ENCODE assay signal across 16 cellular contexts in the genomic region with DNA sequence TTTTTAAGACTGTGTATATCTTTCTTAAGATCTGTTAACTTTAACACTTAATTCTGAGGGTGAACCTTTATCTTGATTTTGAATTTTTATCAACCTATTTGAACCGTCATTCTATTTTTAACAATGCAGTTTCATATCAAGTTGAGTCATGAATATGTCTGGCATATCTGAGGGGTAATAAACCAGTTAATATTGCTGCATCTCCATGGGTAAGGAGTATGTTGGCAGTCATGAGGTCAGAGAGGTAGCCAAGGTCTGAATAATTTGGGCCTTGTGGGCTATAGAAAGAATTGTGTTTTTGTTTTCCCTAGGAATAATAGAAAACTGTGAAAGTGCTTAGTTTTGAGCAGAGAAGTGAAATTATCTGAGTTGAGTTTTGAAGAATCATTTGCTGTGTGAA.
A peak's percentile ranks its signal among the peaks of the same experiment; 100 is the strongest.
DNase-seq lines count a peak whose midpoint lies in the region; ATAC-seq, FAIRE-seq and TF ChIP-seq lines count a peak whose summit lies in the region.
"Had no signal": no experiment of that assay in that cellular context is flagged by ENCODE, and none has a peak within 500 bp of the region (broad histone marks: within the 10 kb centered on the region; RNA-seq: fewer than 3 reads in every experiment).

No MANE protein-coding gene starts in this region.

- no peak for ATAC-seq in A549
- no peak for ATAC-seq in naive thymus-derived CD8-positive, alpha-beta T cell
- ATAC-seq: GM23338 had no signal

- no peak for TF ChIP-seq RAD21 in A549 (conservative IDR thresholded peaks at IDR 0.05 in 1 of 2, IDR thresholded peaks at IDR 0.05 in 1 of 2)

- H3K27me3 Mint-ChIP-seq in naive thymus-derived CD8-positive, alpha-beta T cell = peaks cover 0 to 6% (median 0%) of the 10 kb centered on the region in 5 donors
- H3K27me3 Mint-ChIP-seq: CD4-positive, CD25-positive, alpha-beta regulatory T cell had no signal

- POLR2A ChIA-PET in A549 (lab: Yijun Ruan, JAX) = no interaction called here
- POLR2A ChIA-PET in naive thymus-derived CD8-positive, alpha-beta T cell (lab: Charles Lee) = no interaction called here

- H3K27ac Mint-ChIP-seq in naive thymus-derived CD8-positive, alpha-beta T cell = no peak overlapping the region
- H3K27ac Mint-ChIP-seq: CD4-positive, CD25-positive, alpha-beta regulatory T cell; GM23338 had no signal

- CTCF ChIA-PET in A549 (lab: Yijun Ruan, JAX) = no interaction called here

- H3K4me3 ChIP-seq in A549 (no peak overlapping the region), bronchial epithelial cell (ENCODE audit: low read depth, low read length) (no peak overlapping the region)
- H3K4me3 ChIP-seq: BLaER1 treated with 17β-estradiol and CSF1 and Interleukin-3, amounts not matched to agents 10 nM and 100 nM; GM23338; HAP-1 had no signal

- TF ChIP-seq EP300 in A549 (IDR thresholded peaks at IDR 0.05) = no peak

- no peaks in the 10 kb centered on the region for H3K36me3 Mint-ChIP-seq in naive thymus-derived CD8-positive, alpha-beta T cell
- H3K36me3 Mint-ChIP-seq: CD4-positive, CD25-positive, alpha-beta regulatory T cell had no signal

- H3K27me3 ChIP-seq in bronchial epithelial cell (ENCODE audit: control insufficient read depth, insufficient read depth, low read length) = no peaks in the 10 kb centered on the region
- H3K27me3 ChIP-seq: BLaER1 treated with 17β-estradiol and CSF1 and Interleukin-3, amounts not matched to agents 10 nM and 100 nM had no signal

- H3K4me1 Mint-ChIP-seq in naive thymus-derived CD8-positive, alpha-beta T cell = no peaks in the 10 kb centered on the region
- H3K4me1 Mint-ChIP-seq: CD4-positive, CD25-positive, alpha-beta regulatory T cell; GM23338 had no signal

- H3K27ac ChIP-seq in A549 = no peak overlapping the region
- H3K27ac ChIP-seq: 22Rv1; BLaER1 treated with 17β-estradiol and CSF1 and Interleukin-3, amounts not matched to agents 10 nM and 100 nM had no signal

- no peak overlapping the region for H3K4me3 Mint-ChIP-seq in naive thymus-derived CD8-positive, alpha-beta T cell
- H3K4me3 Mint-ChIP-seq: CD4-positive, CD25-positive, alpha-beta regulatory T cell; GM23338 had no signal

- TF ChIP-seq CTCF in A549 (IDR thresholded peaks at IDR 0.05) = no peak
- TF ChIP-seq CTCF in bronchial epithelial cell (IDR thresholded peaks at IDR 0.05; ENCODE audit: insufficient read depth, low read length, severe bottlenecking) = no peak

- FAIRE-seq in A549 (lab: Jason Lieb, UNC) = peak; percentile 51
- no peak for FAIRE-seq in bronchial epithelial cell (lab: Jason Lieb, UNC)
- FAIRE-seq in GM12892 (lab: Jason Lieb, UNC) = no peak
- FAIRE-seq: GM18507 had no signal

- H3K4me2 ChIP-seq in A549 = no peak overlapping the region
- H3K4me2 ChIP-seq: BLaER1 treated with 17β-estradiol and CSF1 and Interleukin-3, amounts not matched to agents 10 nM and 100 nM; GM23338 had no signal

- WGBS in A549 (ENCODE audit: missing lambda C conversion rate) = 31% methylated on average over 1 of the region's 1 CpG

- TF ChIP-seq POLR2A in A549 (IDR thresholded peaks at IDR 0.05; ENCODE audit: low read length) (no peak), GM12892 (IDR thresholded peaks at IDR 0.05; ENCODE audit: low read depth, low read length) (no peak)

- no peaks in the 10 kb centered on the region for H3K9me3 Mint-ChIP-seq in naive thymus-derived CD8-positive, alpha-beta T cell
- H3K9me3 Mint-ChIP-seq: GM23338 had no signal

- peaks cover 17% of the 10 kb centered on the region; the same call in 2 of the 3 replicates for H3K4me1 ChIP-seq in A549
- H3K4me1 ChIP-seq: HAP-1 had no signal

- no peaks in the 10 kb centered on the region for H3K36me3 ChIP-seq in bronchial epithelial cell (ENCODE audit: control insufficient read depth, insufficient read depth, low read length)
- H3K36me3 ChIP-seq: BLaER1 treated with 17β-estradiol and CSF1 and Interleukin-3, amounts not matched to agents 10 nM and 100 nM; HAP-1 had no signal

- DNase-seq in A549 (ENCODE audit: low read depth in 1 of 2, low spot score in 1 of 2) = no peak
- peak; percentile 1 for DNase-seq in LoVo (ENCODE audit: low spot score)
- DNase-seq in bronchial epithelial cell (ENCODE audit: low read depth) = peak; percentile 21
- DNase-seq in iris pigment epithelial cell (ENCODE audit: low read depth) = peak; percentile 4
- DNase-seq in SKM-1 (lab: John Stamatoyannopoulos, UW; ENCODE audit: unreplicated experiment) = no peak
- DNase-seq in naive thymus-derived CD8-positive, alpha-beta T cell = no peak
- no peak for DNase-seq in UCSD-AML1 (lab: John Stamatoyannopoulos, UW; ENCODE audit: unreplicated experiment)
- DNase-seq in GM12892 (ENCODE audit: insufficient read length) = no peak
- DNase-seq: Calu3; CD4-positive, CD25-positive, alpha-beta regulatory T cell; DMS 273 treated with DMSO at 0.1 percent for 48 hours had no signal

- H3K9me3 ChIP-seq in A549 = no peaks in the 10 kb centered on the region
- H3K9me3 ChIP-seq: BLaER1 treated with 17β-estradiol and CSF1 and Interleukin-3, amounts not matched to agents 10 nM and 100 nM; HAP-1 had no signal

TF ChIP-seq in A549, 52 proteins besides CTCF, POLR2A, EP300 and RAD21:
- TF ChIP-seq CHD4 (IDR thresholded peaks at IDR 0.05; ENCODE audit: borderline replicate concordance) (no peak), GATA3 (IDR thresholded peaks at IDR 0.05; ENCODE audit: borderline replicate concordance) (no peak), MYC (IDR thresholded peaks at IDR 0.05; ENCODE audit: borderline replicate concordance, low read length) (no peak)
- TF ChIP-seq, protein P1, sequence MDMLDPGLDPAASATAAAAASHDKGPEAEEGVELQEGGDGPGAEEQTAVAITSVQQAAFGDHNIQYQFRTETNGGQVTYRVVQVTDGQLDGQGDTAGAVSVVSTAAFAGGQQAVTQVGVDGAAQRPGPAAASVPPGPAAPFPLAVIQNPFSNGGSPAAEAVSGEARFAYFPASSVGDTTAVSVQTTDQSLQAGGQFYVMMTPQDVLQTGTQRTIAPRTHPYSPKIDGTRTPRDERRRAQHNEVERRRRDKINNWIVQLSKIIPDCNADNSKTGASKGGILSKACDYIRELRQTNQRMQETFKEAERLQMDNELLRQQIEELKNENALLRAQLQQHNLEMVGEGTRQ (IDR thresholded peaks at IDR 0.05) = no peak
- TF ChIP-seq, protein P2, sequence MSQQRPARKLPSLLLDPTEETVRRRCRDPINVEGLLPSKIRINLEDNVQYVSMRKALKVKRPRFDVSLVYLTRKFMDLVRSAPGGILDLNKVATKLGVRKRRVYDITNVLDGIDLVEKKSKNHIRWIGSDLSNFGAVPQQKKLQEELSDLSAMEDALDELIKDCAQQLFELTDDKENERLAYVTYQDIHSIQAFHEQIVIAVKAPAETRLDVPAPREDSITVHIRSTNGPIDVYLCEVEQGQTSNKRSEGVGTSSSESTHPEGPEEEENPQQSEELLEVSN (IDR thresholded peaks at IDR 0.05; ENCODE audit: borderline replicate concordance, low read depth) = no peak

Comparison
In these comparisons a context has a peak if more than half of its experiments do, and no peak if none do; other contexts are left out.
1. DNase-seq: peak in LoVo (single experiment), bronchial epithelial cell (single experiment) and iris pigment epithelial cell (single experiment); none in A549 (0 of 2), SKM-1 (single experiment), naive thymus-derived CD8-positive, alpha-beta T cell (0 of 10), UCSD-AML1 (single experiment) and GM12892 (single experiment).